ENCODE assay signal across 13 cellular contexts in the genomic region with DNA sequence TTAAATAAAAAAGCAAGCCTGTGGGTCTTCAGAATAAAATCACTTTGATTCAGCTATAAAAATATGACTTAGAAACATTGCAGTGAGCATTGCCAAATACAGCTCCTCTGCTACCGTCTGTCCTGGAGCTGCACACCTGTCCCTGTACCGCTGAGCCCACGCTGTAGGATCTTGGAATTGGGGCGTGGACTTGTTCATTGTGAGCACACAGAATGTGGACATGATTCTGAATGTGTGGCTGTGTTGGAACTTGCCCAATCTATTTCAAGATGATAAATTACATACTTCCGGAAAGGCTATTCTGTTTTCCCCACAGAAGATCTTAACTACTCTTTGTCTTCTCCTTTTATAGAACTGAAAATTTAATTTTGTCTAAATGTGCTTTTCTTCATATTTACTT.
A peak's percentile ranks its signal among the peaks of the same experiment; 100 is the strongest.
DNase-seq lines count a peak whose midpoint lies in the region; ATAC-seq and TF ChIP-seq lines count a peak whose summit lies in the region.
"Had no signal": no experiment of that assay in that cellular context is flagged by ENCODE, and none has a peak within 500 bp of the region (broad histone marks: within the 10 kb centered on the region; RNA-seq: fewer than 3 reads in every experiment).

No MANE protein-coding gene starts in this region.

- peaks cover 49% of the 10 kb centered on the region for H3K4me1 ChIP-seq in suprapubic skin

- peak overlapping the region; percentile 29 for H3K27ac ChIP-seq in suprapubic skin

- no peaks in the 10 kb centered on the region for H3K9me3 ChIP-seq in suprapubic skin

- TF ChIP-seq EP300 in suprapubic skin (IDR thresholded peaks at IDR 0.05) = no peak

- TF ChIP-seq CTCF in suprapubic skin (IDR thresholded peaks at IDR 0.05) = no peak

- DNase-seq in NCI-H2107 treated with DMSO at 0.1 percent for 48 hours (lab: John Stamatoyannopoulos, UW; ENCODE audit: unreplicated experiment) (peak; percentile 31), NCI-H2107 (lab: John Stamatoyannopoulos, UW) (no peak), RPMI8226 (peak; percentile 41), cerebellum (ENCODE audit: low spot score) (peak; percentile 21), suprapubic skin (ENCODE audit: low spot score in 2 of 2) (no peak), H4 (ENCODE audit: low spot score) (no peak), A172 (ENCODE audit: low spot score) (no peak)
- DNase-seq: activated CD4-positive, alpha-beta T cell treated with anti-CD3 and anti-CD28 coated beads, Interleukin-2, amount 10 ng/mL, durations not matched to agents 24 days and 14 days; activated T-cell treated with anti-CD3 and anti-CD28 coated beads, Interleukin-2, amount 50 U/mL, for 72 hours; aorta; HFFc6; NCI-H1048 had no signal

- no peak for ATAC-seq in GM18909 (IDR thresholded peaks at IDR 0.05; ENCODE audit: poor library complexity, unreplicated experiment)
- ATAC-seq: activated T-cell treated with anti-CD3 and anti-CD28 coated beads, Interleukin-2, amount 50 U/mL, for 72 hours had no signal

- 26% methylated on average over 5 of the region's 5 CpGs for WGBS in suprapubic skin

- H3K4me3 ChIP-seq in suprapubic skin = no peak overlapping the region

- no peak for TF ChIP-seq POLR2A in suprapubic skin (IDR thresholded peaks at IDR 0.05)

- no peaks in the 10 kb centered on the region for H3K36me3 ChIP-seq in suprapubic skin

- H3K27me3 ChIP-seq in suprapubic skin = no peaks in the 10 kb centered on the region

Comparison
In these comparisons a context has a peak if more than half of its experiments do, and no peak if none do; other contexts are left out.
1. DNase-seq: peak in NCI-H2107 treated with DMSO at 0.1 percent for 48 hours (single experiment), RPMI8226 (single experiment) and cerebellum (single experiment); none in NCI-H2107 (single experiment), suprapubic skin (0 of 2), H4 (single experiment) and A172 (single experiment).